Comparison of ENCODE assay signal across 31 cellular contexts in genomic region chr9:75880556-75880955, GRCh38. TPM values are rescaled to one million over a fixed set of nuclear protein-coding genes. Genes with fewer than 3 reads are reported as not detected.
A peak's percentile ranks its signal among the peaks of the same experiment; 100 is the strongest.
DNase-seq lines count a peak whose midpoint lies in the region; ATAC-seq, FAIRE-seq and TF ChIP-seq lines count a peak whose summit lies in the region.
"Had no signal": no experiment of that assay in that cellular context is flagged by ENCODE, and none has a peak within 500 bp of the region (broad histone marks: within the 10 kb centered on the region; RNA-seq: fewer than 3 reads in every experiment).

No MANE protein-coding gene starts in this region.

- H3K27ac Mint-ChIP-seq in astrocyte (ENCODE audit: unreplicated experiment), result peak overlapping the region; percentile 12
- H3K27ac Mint-ChIP-seq: activated CD4-positive, alpha-beta memory T cell treated with anti-CD3 and anti-CD28 coated beads for 36 hours; activated T-helper 1 cell treated with anti-CD3 and anti-CD28 coated beads, Interleukin-12 subunit alpha, Interleukin-12 subunit beta, Interleukin-2, Interleukin-4 antibody, amounts not matched to agents 30 ng/mL and 10 ng/mL and 1 ng/mL, durations not matched to agents 14 hours and 24 hours and 36 hours; HFFc6; T-helper 1 cell treated with Interleukin-12 subunit alpha and Interleukin-12 subunit beta and Interleukin-4 antibody, amounts not matched to agents 30 μg/mL and 1 μg/mL, for 36 hours had no signal

- ATAC-seq in foreskin keratinocyte (peak; percentile 31), GM18873 (IDR thresholded peaks at IDR 0.05; ENCODE audit: low FRiP score, unreplicated experiment) (no peak)
- ATAC-seq: K562 had no signal

- H3K79me2 ChIP-seq in astrocyte (ENCODE audit: insufficient read depth, low read length), result no peaks in the 10 kb centered on the region

- H2AFZ ChIP-seq in astrocyte (ENCODE audit: low read depth, low read length), result no peak overlapping the region

- H3K4me3 ChIP-seq in astrocyte (ENCODE audit: insufficient read depth, low read depth, low read length), result no peak overlapping the region
- H3K4me3 ChIP-seq: BLaER1, K562, left ventricle myocardium inferior, right lobe of liver, tibial artery, vagina had no signal

- no peaks in the 10 kb centered on the region for H3K9me3 Mint-ChIP-seq in astrocyte (ENCODE audit: unreplicated experiment)
- H3K9me3 Mint-ChIP-seq: activated CD4-positive, alpha-beta memory T cell treated with anti-CD3 and anti-CD28 coated beads for 36 hours; activated T-helper 1 cell treated with anti-CD3 and anti-CD28 coated beads, Interleukin-12 subunit alpha, Interleukin-12 subunit beta, Interleukin-2, Interleukin-4 antibody, amounts not matched to agents 30 ng/mL and 10 ng/mL and 1 ng/mL, durations not matched to agents 14 hours and 24 hours and 36 hours; HFFc6; T-helper 1 cell treated with Interleukin-12 subunit alpha and Interleukin-12 subunit beta and Interleukin-4 antibody, amounts not matched to agents 30 μg/mL and 1 μg/mL, for 36 hours had no signal

- peaks cover 15% of the 10 kb centered on the region for H3K4me1 Mint-ChIP-seq in astrocyte (ENCODE audit: low read depth, unreplicated experiment)
- H3K4me1 Mint-ChIP-seq: brain had no signal

- H3K27me3 ChIP-seq in astrocyte (ENCODE audit: insufficient read depth, low read length) (no peaks in the 10 kb centered on the region), foreskin keratinocyte (no peaks in the 10 kb centered on the region)
- H3K27me3 ChIP-seq: BLaER1, right lobe of liver, tibial artery, vagina had no signal

- no peak overlapping the region for H3K9ac ChIP-seq in astrocyte (ENCODE audit: low read length)
- H3K9ac ChIP-seq: BLaER1, SK-N-SH had no signal

- DNase-seq in HCEC 1CT (peak; percentile 11), astrocyte (ENCODE audit: low read depth) (no peak), foreskin keratinocyte (no peak), stromal cell of bone marrow (ENCODE audit: low read depth) (peak; percentile 21), NCI-H2171 (lab: John Stamatoyannopoulos, UW) (no peak)
- DNase-seq in stimulated activated naive CD4-positive, alpha-beta T cell treated with Interleukin-2 at 50 U/mL for 16 hours (lab: John Stamatoyannopoulos, UW), result no peak
- DNase-seq: activated CD4-positive, alpha-beta memory T cell treated with anti-CD3 and anti-CD28 coated beads for 36 hours; activated CD4-positive, CD25-positive, alpha-beta regulatory T cell treated with anti-CD3 and anti-CD28 coated beads, Interleukin-2, amount 50 U/mL, for 72 hours; activated naive CD4-positive, alpha-beta T cell treated with Interleukin-2 at 50 U/mL for 16 hours; cerebellar nuclear complex; head of caudate nucleus; HFFc6; islet precursor cell; left ventricle myocardium inferior; NCI-H1092; NCI-H1694; NCI-H510A treated with DMSO at 0.1 percent for 48 hours; posterior cingulate gyrus; right lobe of liver; SK-N-SH; stimulated activated CD4-positive, alpha-beta T cell treated with anti-CD3 and anti-CD28 coated beads, Interleukin-12 subunit alpha, Interleukin-12 subunit beta, amount 100 ng/mL, for 4 hours; stimulated activated CD4-positive, alpha-beta T cell treated with anti-CD3 and anti-CD28 coated beads, Interleukin-4, amount 100 ng/mL, for 1 hour; tibial artery had no signal

- H3K27ac ChIP-seq in astrocyte (ENCODE audit: low read depth, low read length), result no peak overlapping the region
- H3K27ac ChIP-seq in foreskin keratinocyte, result no peak overlapping the region
- H3K27ac ChIP-seq: BLaER1, left ventricle myocardium inferior, right lobe of liver, tibial artery, vagina had no signal

- H3K36me3 Mint-ChIP-seq in astrocyte (ENCODE audit: low read depth, unreplicated experiment), result no peaks in the 10 kb centered on the region
- H3K36me3 Mint-ChIP-seq: activated CD4-positive, alpha-beta memory T cell treated with anti-CD3 and anti-CD28 coated beads for 36 hours; brain had no signal

- no peaks in the 10 kb centered on the region for H3K9me3 ChIP-seq in astrocyte (ENCODE audit: insufficient read depth, low read depth, low read length)
- H3K9me3 ChIP-seq: BLaER1, left ventricle myocardium inferior, right lobe of liver, SK-N-SH, tibial artery, vagina had no signal

- H3K36me3 ChIP-seq in astrocyte (ENCODE audit: insufficient read depth, low read length), result no peaks in the 10 kb centered on the region
- H3K36me3 ChIP-seq: BLaER1, left ventricle myocardium inferior, right lobe of liver, tibial artery, vagina had no signal

- H4K20me1 ChIP-seq in astrocyte (ENCODE audit: insufficient read depth, low read length), result no peaks in the 10 kb centered on the region
- H4K20me1 ChIP-seq: BLaER1 had no signal

- TF ChIP-seq CTCF in astrocyte (IDR thresholded peaks at IDR 0.05; ENCODE audit: insufficient read depth, low read depth, low read length) (no peak), foreskin keratinocyte (conservative IDR thresholded peaks at IDR 0.05) (no peak)

- no peak for FAIRE-seq in astrocyte (lab: Jason Lieb, UNC)
- FAIRE-seq: endometrium, K562 had no signal

- no peak overlapping the region for H3K4me3 Mint-ChIP-seq in astrocyte (ENCODE audit: unreplicated experiment)
- H3K4me3 Mint-ChIP-seq: activated CD4-positive, alpha-beta memory T cell treated with anti-CD3 and anti-CD28 coated beads for 36 hours; activated T-helper 1 cell treated with anti-CD3 and anti-CD28 coated beads, Interleukin-12 subunit alpha, Interleukin-12 subunit beta, Interleukin-2, Interleukin-4 antibody, amounts not matched to agents 30 ng/mL and 10 ng/mL and 1 ng/mL, durations not matched to agents 14 hours and 24 hours and 36 hours; brain; HFFc6; T-helper 1 cell treated with Interleukin-12 subunit alpha and Interleukin-12 subunit beta and Interleukin-4 antibody, amounts not matched to agents 30 μg/mL and 1 μg/mL, for 36 hours had no signal

- H3K4me2 ChIP-seq in astrocyte (ENCODE audit: low read length), result peak overlapping the region; percentile 32
- H3K4me2 ChIP-seq: BLaER1, SK-N-SH had no signal

- H3K4me1 ChIP-seq in astrocyte (ENCODE audit: insufficient read depth, low read length), result peaks cover 6% of the 10 kb centered on the region
- no peaks in the 10 kb centered on the region for H3K4me1 ChIP-seq in foreskin keratinocyte
- H3K4me1 ChIP-seq: left ventricle myocardium inferior, right lobe of liver, tibial artery had no signal

- no peaks in the 10 kb centered on the region for H3K27me3 Mint-ChIP-seq in astrocyte (ENCODE audit: low read depth, unreplicated experiment)

RNA-seq across cellular contexts. Expression of gene PCSK5, which starts 9.9 kb away (rescaled TPM):
- 11.5 and 13.1 TPM in 2 replicates for total RNA-seq in astrocyte
- 1.2 and 1.9 TPM in 2 replicates for total RNA-seq in foreskin keratinocyte
- 0.29 and 0.48 TPM in 2 replicates for polyA plus RNA-seq in foreskin keratinocyte
- total RNA-seq: K562 had no signal
- polyA plus RNA-seq: K562 had no signal

Comparison
In these comparisons a context has a peak if more than half of its experiments do, and no peak if none do; other contexts are left out.
1. DNase-seq: peak in HCEC 1CT (single experiment) and stromal cell of bone marrow (single experiment); none in astrocyte (single experiment), foreskin keratinocyte (0 of 2), stimulated activated naive CD4-positive, alpha-beta T cell treated with Interleukin-2 at 50 U/mL for 16 hours (single experiment) and NCI-H2171 (single experiment).